7 cellular contexts compared by ENCODE assay signal in the genomic region with DNA sequence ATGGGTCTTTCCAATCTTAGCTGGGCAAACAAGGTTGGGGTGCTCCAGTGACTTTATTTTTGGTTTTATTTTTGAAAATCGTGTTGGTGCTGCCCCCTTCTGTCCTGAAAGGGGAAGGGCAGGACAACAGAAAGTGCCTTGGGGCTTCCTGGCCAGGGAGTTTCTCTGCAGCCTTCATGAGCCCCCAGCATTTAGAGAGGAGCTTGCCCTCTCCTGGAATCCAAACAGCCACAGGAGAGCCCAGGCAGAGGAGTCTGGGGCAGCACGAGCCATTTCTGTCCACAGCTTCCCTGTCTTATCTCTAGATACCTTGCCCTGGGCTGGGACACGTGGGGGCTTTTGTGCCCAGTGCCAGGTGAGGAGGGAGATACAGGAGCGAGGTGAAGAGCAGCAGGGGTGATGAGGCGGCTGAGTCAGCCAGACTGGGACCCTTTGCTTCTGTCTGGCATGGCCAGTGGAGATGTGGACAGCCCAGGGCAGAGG. TPM values are rescaled to one million over a fixed set of nuclear protein-coding genes. Genes with fewer than 3 reads are reported as not detected.
DNase-seq lines count a peak whose midpoint lies in the region; ATAC-seq and TF ChIP-seq lines count a peak whose summit lies in the region.

No MANE protein-coding gene starts in this region.

- H3K36me3 ChIP-seq in colonic mucosa: no peaks in the 10 kb centered on the region
- H3K36me3 ChIP-seq in mesendoderm (ENCODE audit: control insufficient read depth, insufficient read depth, low read length): no peaks in the 10 kb centered on the region

- no peak overlapping the region for H3K4me3 ChIP-seq in Jurkat, Clone E6-1 (ENCODE audit: low read length)
- H3K4me3 ChIP-seq in colonic mucosa: no peak overlapping the region
- no peak overlapping the region for H3K4me3 ChIP-seq in mesendoderm (ENCODE audit: low read length)

- H3K23ac ChIP-seq in mesendoderm (ENCODE audit: low read length): no peak overlapping the region

- H2BK15ac ChIP-seq in mesendoderm (replicated peaks; ENCODE audit: low read depth): no peak overlapping the region

- H3K27ac ChIP-seq in colonic mucosa: no peak overlapping the region
- H3K27ac ChIP-seq in mesendoderm (ENCODE audit: low read depth, low read length): no peak overlapping the region

- H3K9me3 ChIP-seq in colonic mucosa: no peaks in the 10 kb centered on the region

- DNase-seq in EH (ENCODE audit: low read depth) (peak; percentile 58), T-helper 1 cell (peak in 3 of 5 donors; percentile 10 to 55 (median 31)), colonic mucosa (no peak), mesendoderm (peak; percentile 54), GF-D8 (lab: John Stamatoyannopoulos, UW) (no peak)
- peak; percentile 42 for DNase-seq in Jurkat, Clone E6-1 (ENCODE audit: low read depth, low spot score)

- H4K5ac ChIP-seq in mesendoderm (ENCODE audit: low read length): no peak overlapping the region

- H3K9ac ChIP-seq in colonic mucosa (ENCODE audit: low read depth in 2 of 2, low read length in 2 of 2) (no peak overlapping the region), mesendoderm (ENCODE audit: low read length) (no peak overlapping the region)

- no peak overlapping the region for H3K18ac ChIP-seq in mesendoderm (ENCODE audit: low read length)

- H3K79me1 ChIP-seq in mesendoderm (ENCODE audit: low read length): no peaks in the 10 kb centered on the region

- no peak overlapping the region for H2AK5ac ChIP-seq in mesendoderm (ENCODE audit: low read length)

- H4K8ac ChIP-seq in mesendoderm (ENCODE audit: low read depth, low read length): no peak overlapping the region

- intact Hi-C loops in colonic mucosa (cut with DNase I): no loop called here

- H2BK5ac ChIP-seq in mesendoderm (ENCODE audit: low read length): no peak overlapping the region

- H3K4me1 ChIP-seq in colonic mucosa: peaks cover 6% of the 10 kb centered on the region
- no peaks in the 10 kb centered on the region for H3K4me1 ChIP-seq in mesendoderm (ENCODE audit: control insufficient read depth, low read depth, low read length)

- no CpG with 5 or more reads among the region's 5 CpGs for WGBS in mesendoderm (ENCODE audit: extremely low coverage, insufficient coverage, low lambda C conversion rate)

- no peaks in the 10 kb centered on the region for H3K79me2 ChIP-seq in mesendoderm (ENCODE audit: control insufficient read depth, insufficient read depth, low read length)

- no peak overlapping the region for H3K4ac ChIP-seq in mesendoderm (ENCODE audit: low read depth, low read length)

- no peak for ATAC-seq in GM18909 (IDR thresholded peaks at IDR 0.05; ENCODE audit: poor library complexity, unreplicated experiment)

- H3K27me3 ChIP-seq in colonic mucosa (no peaks in the 10 kb centered on the region), mesendoderm (ENCODE audit: insufficient read depth, low read length, poor library complexity) (no peaks in the 10 kb centered on the region)

- H3K56ac ChIP-seq in mesendoderm (ENCODE audit: low read length): no peak overlapping the region

- TF ChIP-seq CTCF in colonic mucosa (IDR thresholded peaks at IDR 0.05): peak; percentile 93

- H3K4me2 ChIP-seq in mesendoderm (ENCODE audit: low read length): no peak overlapping the region

- no peak overlapping the region for H2BK120ac ChIP-seq in mesendoderm (ENCODE audit: low read depth, low read length)

RNA-seq across cellular contexts. Expression of gene C1RL, which starts 4.4 kb away (rescaled TPM):
- polyA plus RNA-seq in Jurkat, Clone E6-1 (2012; ENCODE audit: insufficient read depth, insufficient read length): 7.5 TPM
- total RNA-seq in colonic mucosa: 10 to 100 TPM; 39.5 to 39.7 TPM
- polyA plus RNA-seq in mesendoderm (2013, experiment 1 of 2): 4.2 TPM
- polyA plus RNA-seq in mesendoderm (2013, experiment 2 of 2): 4.1 TPM

RNA-seq across cellular contexts. Expression of gene RBP5, which starts 15.3 kb away (rescaled TPM):
- polyA plus RNA-seq in Jurkat, Clone E6-1 (2012; ENCODE audit: insufficient read depth, insufficient read length): 2.8 TPM
- total RNA-seq in colonic mucosa: 1 to 10 TPM; 2.4 to 3.7 TPM
- polyA plus RNA-seq in mesendoderm (2013, experiment 1 of 2): 8.6 TPM
- polyA plus RNA-seq in mesendoderm (2013, experiment 2 of 2): 7.7 TPM

RNA-seq across cellular contexts. Expression of gene CLSTN3, which starts 16.7 kb away (rescaled TPM):
- 29.4 TPM for polyA plus RNA-seq in Jurkat, Clone E6-1 (2012; ENCODE audit: insufficient read depth, insufficient read length)
- total RNA-seq in colonic mucosa: 10 to 100 TPM; 13.6 to 17.0 TPM
- polyA plus RNA-seq in mesendoderm (2013, experiment 1 of 2): 28.3 TPM
- 26.1 TPM for polyA plus RNA-seq in mesendoderm (2013, experiment 2 of 2)

RNA-seq across cellular contexts. Expression of gene C1R, which starts 21.2 kb away (rescaled TPM):
- polyA plus RNA-seq in Jurkat, Clone E6-1 (2012; ENCODE audit: insufficient read depth, insufficient read length): 1.5 TPM
- total RNA-seq in colonic mucosa: 100 to 1,000 TPM in 1 of 2 donors, 10 to 100 TPM in 1; 40.1 to 104 TPM
- 1.2 TPM for polyA plus RNA-seq in mesendoderm (2013, experiment 1 of 2)
- 1.1 TPM for polyA plus RNA-seq in mesendoderm (2013, experiment 2 of 2)

RNA-seq across cellular contexts. Expression of gene C1S, which starts 52.9 kb away (rescaled TPM):
- polyA plus RNA-seq in Jurkat, Clone E6-1 (2012; ENCODE audit: insufficient read depth, insufficient read length): 1.3 TPM
- 10 to 100 TPM; 35.8 to 97.2 TPM for total RNA-seq in colonic mucosa
- 4.0 TPM for polyA plus RNA-seq in mesendoderm (2013, experiment 1 of 2)
- 3.6 TPM for polyA plus RNA-seq in mesendoderm (2013, experiment 2 of 2)

Comparison
In these comparisons a context has a peak if more than half of its experiments do, and no peak if none do; other contexts are left out.
1. DNase-seq: peak in EH (single experiment), Jurkat, Clone E6-1 (single experiment), T-helper 1 cell (3 of 5) and mesendoderm (single experiment); none in colonic mucosa (single experiment) and GF-D8 (single experiment).